Comparison of ENCODE assay signal across 15 cellular contexts in genomic region chr1:192654607-192655389, GRCh38. TPM values are rescaled to one million over a fixed set of nuclear protein-coding genes. Genes with fewer than 3 reads are reported as not detected.
DNase-seq lines count a peak whose midpoint lies in the region; ATAC-seq, FAIRE-seq and TF ChIP-seq lines count a peak whose summit lies in the region.
"Had no signal": no experiment of that assay in that cellular context is flagged by ENCODE, and none has a peak within 500 bp of the region (broad histone marks: within the 10 kb centered on the region; RNA-seq: fewer than 3 reads in every experiment).

No MANE protein-coding gene starts in this region.

- H3K4me1 Mint-ChIP-seq in activated T-cell treated with anti-CD3 and anti-CD28 coated beads, Interleukin-2, amount 50 U/mL, for 24 hours (ENCODE audit: low read depth) = peaks cover 20% of the 10 kb centered on the region
- H3K4me1 Mint-ChIP-seq: activated B cell treated with CpG ODN at 0.5 μM for 24 hours; endodermal cell; naive thymus-derived CD8-positive, alpha-beta T cell had no signal

- H3K4me1 ChIP-seq in upper lobe of right lung (no peaks in the 10 kb centered on the region), OCI-LY7 (ENCODE audit: insufficient read depth, low read length, poor library complexity, severe bottlenecking) (peaks cover 13% of the 10 kb centered on the region)

- H3K27ac ChIP-seq in upper lobe of right lung (no peak overlapping the region), OCI-LY7 (ENCODE audit: low read depth, low read length, poor library complexity, severe bottlenecking) (no peak overlapping the region)

- no peaks in the 10 kb centered on the region for H4K20me1 ChIP-seq in OCI-LY7 (ENCODE audit: insufficient read depth, low read length)

- intact Hi-C loops in upper lobe of right lung (cut with DNase I) (no loop called here), OCI-LY7 (cut with micrococcal nuclease; ENCODE audit: unreplicated experiment) (no loop called here)

- FAIRE-seq in HTR-8/SVneo (lab: Jason Lieb, UNC) = no peak

- H3K9me3 ChIP-seq in upper lobe of right lung (no peaks in the 10 kb centered on the region), OCI-LY7 (ENCODE audit: low read length) (no peaks in the 10 kb centered on the region)

- BruUV-seq in OCI-LY7 (replicated peaks; lab: Mats Ljungman, UMichigan) = no TSS peak

- H3K4me2 ChIP-seq in OCI-LY7 (ENCODE audit: low read length) = no peak overlapping the region

- H3K36me3 Mint-ChIP-seq in activated T-cell treated with anti-CD3 and anti-CD28 coated beads, Interleukin-2, amount 50 U/mL, for 24 hours (ENCODE audit: low read depth) = no peaks in the 10 kb centered on the region
- H3K36me3 Mint-ChIP-seq: naive thymus-derived CD8-positive, alpha-beta T cell had no signal

- H3K4me3 ChIP-seq in skeletal muscle cell (ENCODE audit: low read depth, low read length) = no peak overlapping the region
- H3K4me3 ChIP-seq in upper lobe of right lung = no peak overlapping the region
- H3K4me3 ChIP-seq in OCI-LY7 (ENCODE audit: low read depth, low read length, poor library complexity, severe bottlenecking) = no peak overlapping the region

- H3K79me2 ChIP-seq in OCI-LY7 (ENCODE audit: insufficient read depth, low read depth, low read length) = peaks cover 17% of the 10 kb centered on the region; the same call in 1 of the 2 replicates

- H2AFZ ChIP-seq in OCI-LY7 (ENCODE audit: low read length) = no peak overlapping the region

- no peaks in the 10 kb centered on the region for H3K9me3 Mint-ChIP-seq in activated T-cell treated with anti-CD3 and anti-CD28 coated beads, Interleukin-2, amount 50 U/mL, for 24 hours
- H3K9me3 Mint-ChIP-seq: activated B cell treated with CpG ODN at 0.5 μM for 24 hours; endodermal cell; naive thymus-derived CD8-positive, alpha-beta T cell had no signal

- POLR2A ChIA-PET in OCI-LY7 (lab: Charles Lee) = interaction anchor here (0.7 to 1.9 kb wide), 3 partner anchors 26 to 42 kb away, joined by 3 to 5 read pairs (median 4); no protein-coding TSS in a partner anchor

- H3K9me2 ChIP-seq in OCI-LY7 (ENCODE audit: insufficient read depth, low read length) = no peaks in the 10 kb centered on the region

- H3K27me3 ChIP-seq in upper lobe of right lung = no peaks in the 10 kb centered on the region

- peaks cover 14% of the 10 kb centered on the region for H3K27me3 Mint-ChIP-seq in activated T-cell treated with anti-CD3 and anti-CD28 coated beads, Interleukin-2, amount 50 U/mL, for 24 hours
- H3K27me3 Mint-ChIP-seq: activated B cell treated with CpG ODN at 0.5 μM for 24 hours had no signal

- H3K36me3 ChIP-seq in upper lobe of right lung = no peaks in the 10 kb centered on the region
- H3K36me3 ChIP-seq in OCI-LY7 (ENCODE audit: insufficient read depth, low read length) = peaks cover 95% of the 10 kb centered on the region

- no peak for ATAC-seq in upper lobe of right lung
- ATAC-seq: naive thymus-derived CD8-positive, alpha-beta T cell had no signal

- TF ChIP-seq CTCF in upper lobe of right lung (IDR thresholded peaks at IDR 0.05) = no peak
- TF ChIP-seq CTCF in OCI-LY7 (conservative IDR thresholded peaks at IDR 0.05; ENCODE audit: low read length) = no peak

- no peak overlapping the region for H3K4me3 Mint-ChIP-seq in activated T-cell treated with anti-CD3 and anti-CD28 coated beads, Interleukin-2, amount 50 U/mL, for 24 hours
- H3K4me3 Mint-ChIP-seq: activated B cell treated with CpG ODN at 0.5 μM for 24 hours; endodermal cell; naive thymus-derived CD8-positive, alpha-beta T cell had no signal

- H3K27ac Mint-ChIP-seq in activated T-cell treated with anti-CD3 and anti-CD28 coated beads, Interleukin-2, amount 50 U/mL, for 24 hours = peak overlapping the region; percentile 81
- H3K27ac Mint-ChIP-seq: activated B cell treated with CpG ODN at 0.5 μM for 24 hours; endodermal cell; naive thymus-derived CD8-positive, alpha-beta T cell had no signal

- no peak for DNase-seq in activated T-cell treated with anti-CD3 and anti-CD28 coated beads, Interleukin-2, amount 50 U/mL, for 24 hours
- DNase-seq in activated T-cell treated with anti-CD3 and anti-CD28 coated beads, Interleukin-2, amount 50 U/mL, for 1 hour = no peak
- DNase-seq in HTR-8/SVneo (ENCODE audit: insufficient read length, low spot score) (peak; percentile 1), dedifferentiated amniotic fluid mesenchymal stem cell (ENCODE audit: extremely low spot score) (peak; percentile 31), skeletal muscle cell (ENCODE audit: low read depth) (peak; percentile 82), DMS53 (lab: John Stamatoyannopoulos, UW) (no peak), upper lobe of right lung (no peak), OCI-LY7 (ENCODE audit: low spot score) (no peak)
- DNase-seq: activated B cell treated with CpG ODN at 0.5 μM for 24 hours; activated naive CD4-positive, alpha-beta T cell treated with Interleukin-2 at 50 U/mL for 16 hours; endodermal cell; Kasumi-1; naive thymus-derived CD8-positive, alpha-beta T cell; NCI-H345; Right ventricle myocardium superior had no signal

- CTCF ChIA-PET in OCI-LY7 (lab: Charles Lee; ENCODE audit: unreplicated experiment) = no interaction called here

RNA-seq across cellular contexts. Expression of gene RGS13, which starts 18.9 kb away (rescaled TPM):
- total RNA-seq in upper lobe of right lung (4.7 TPM), OCI-LY7 (2022) (214 and 245 TPM in 2 replicates)
- total RNA-seq in OCI-LY7 (2014; rRNA removed; shearing (Covaris generic)) = 80.4 and 83.0 TPM in 2 replicates
- total RNA-seq: endodermal cell; naive thymus-derived CD8-positive, alpha-beta T cell had no signal

Comparison
In these comparisons a context has a peak if more than half of its experiments do, and no peak if none do; other contexts are left out.
1. DNase-seq: peak in HTR-8/SVneo (single experiment), dedifferentiated amniotic fluid mesenchymal stem cell (single experiment) and skeletal muscle cell (single experiment); none in activated T-cell treated with anti-CD3 and anti-CD28 coated beads, Interleukin-2, amount 50 U/mL, for 24 hours (single experiment), activated T-cell treated with anti-CD3 and anti-CD28 coated beads, Interleukin-2, amount 50 U/mL, for 1 hour (single experiment), DMS53 (single experiment), upper lobe of right lung (single experiment) and OCI-LY7 (single experiment).
2. RNA of gene RGS13, which starts 18.9 kb away (total RNA-seq): 80.4 to 245 TPM in OCI-LY7; 4.7 TPM in upper lobe of right lung (single experiment); every median in the first group is over 10 times any median in the second.